19 cellular contexts compared by ENCODE assay signal in the genomic region with DNA sequence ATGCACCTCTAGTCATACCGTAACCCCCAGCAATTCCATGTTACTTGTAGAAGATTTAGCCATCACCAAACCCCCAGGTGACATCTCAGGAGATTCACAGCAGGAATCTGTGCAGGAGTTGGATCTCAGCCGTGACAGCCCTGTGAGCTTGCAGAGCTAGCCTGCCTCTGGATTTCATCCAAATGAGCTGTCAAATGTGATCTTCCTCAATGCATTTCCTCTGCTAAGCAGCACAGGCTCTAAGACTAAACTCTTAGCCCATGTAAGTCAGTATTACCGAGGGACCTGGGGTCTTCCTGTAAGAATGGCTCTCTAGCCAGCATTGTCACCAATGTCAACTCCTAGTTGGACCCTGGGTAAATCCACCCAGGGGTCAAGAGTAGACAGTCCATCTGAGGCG. TPM values are rescaled to one million over a fixed set of nuclear protein-coding genes. Genes with fewer than 3 reads are reported as not detected.
DNase-seq lines count a peak whose midpoint lies in the region; ATAC-seq, FAIRE-seq and TF ChIP-seq lines count a peak whose summit lies in the region.
"Had no signal": no experiment of that assay in that cellular context is flagged by ENCODE, and none has a peak within 500 bp of the region (broad histone marks: within the 10 kb centered on the region; RNA-seq: fewer than 3 reads in every experiment).

No MANE protein-coding gene starts in this region.

- H3K4me3 Mint-ChIP-seq in astrocyte (ENCODE audit: unreplicated experiment): no peak overlapping the region
- no peak overlapping the region for H3K4me3 Mint-ChIP-seq in glutamatergic neuron (ENCODE audit: unreplicated experiment)
- H3K4me3 Mint-ChIP-seq in WTC11: no peak overlapping the region
- H3K4me3 Mint-ChIP-seq: activated naive CD8-positive, alpha-beta T cell treated with anti-CD3 and anti-CD28 coated beads, Interleukin-2, amount 10 ng/mL, durations not matched to agents 7 days and 5 days; memory B cell had no signal

- ATAC-seq in activated naive CD4-positive, alpha-beta T cell treated with anti-CD3 and anti-CD28 coated beads, Interleukin-2, amount 50 U/mL, for 72 hours: no peak
- ATAC-seq in WTC11 (no peak), GM19463 (IDR thresholded peaks at IDR 0.05; ENCODE audit: unreplicated experiment) (no peak)
- ATAC-seq: Panc1; stimulated activated naive CD8-positive, alpha-beta T cell treated with anti-CD3 and anti-CD28 coated beads, Interleukin-15, Interleukin-2, amounts not matched to agents 100 U/mL and 50 U/mL, for 24 hours had no signal

- peak; percentile 33 for DNase-seq in A673 (ENCODE audit: low spot score)
- DNase-seq in MG63: peak; percentile 35
- peak; percentile 23 for DNase-seq in astrocyte (ENCODE audit: low read depth)
- no peak for DNase-seq in glutamatergic neuron
- no peak for DNase-seq in MM.1S
- DNase-seq in activated naive CD4-positive, alpha-beta T cell treated with anti-CD3 and anti-CD28 coated beads, Interleukin-2, amount 50 U/mL, for 72 hours (ENCODE audit: low spot score in 2 of 2): no peak
- DNase-seq in WTC11 (ENCODE audit: low spot score): no peak
- DNase-seq: activated CD4-positive, CD25-positive, alpha-beta regulatory T cell treated with anti-CD3 and anti-CD28 coated beads, Interleukin-2, amount 50 U/mL, for 72 hours; activated naive CD8-positive, alpha-beta T cell treated with anti-CD3 and anti-CD28 coated beads, Interleukin-2, amount 10 ng/mL, durations not matched to agents 7 days and 5 days; Caco-2; stimulated activated naive CD8-positive, alpha-beta T cell treated with anti-CD3 and anti-CD28 coated beads, Interleukin-15, Interleukin-2, amounts not matched to agents 100 U/mL and 50 U/mL, for 24 hours; uterus had no signal

- no peaks in the 10 kb centered on the region for H3K36me3 Mint-ChIP-seq in astrocyte (ENCODE audit: low read depth, unreplicated experiment)
- H3K36me3 Mint-ChIP-seq in glutamatergic neuron (ENCODE audit: unreplicated experiment): no peaks in the 10 kb centered on the region
- H3K36me3 Mint-ChIP-seq in activated naive CD4-positive, alpha-beta T cell treated with anti-CD3 and anti-CD28 coated beads, Interleukin-2, amount 50 U/mL, for 72 hours: no peaks in the 10 kb centered on the region
- H3K36me3 Mint-ChIP-seq in WTC11: no peaks in the 10 kb centered on the region
- H3K36me3 Mint-ChIP-seq: activated naive CD8-positive, alpha-beta T cell treated with anti-CD3 and anti-CD28 coated beads, Interleukin-2, amount 10 ng/mL, durations not matched to agents 7 days and 5 days; memory B cell had no signal

- H3K9ac ChIP-seq in astrocyte (ENCODE audit: low read length) (no peak overlapping the region), MM.1S (ENCODE audit: low read length) (no peak overlapping the region)

- H3K27ac Mint-ChIP-seq in astrocyte (ENCODE audit: unreplicated experiment) (no peak overlapping the region), glutamatergic neuron (ENCODE audit: unreplicated experiment) (peak overlapping the region; percentile 29), WTC11 (no peak overlapping the region)
- no peak overlapping the region for H3K27ac Mint-ChIP-seq in activated naive CD4-positive, alpha-beta T cell treated with anti-CD3 and anti-CD28 coated beads, Interleukin-2, amount 50 U/mL, for 72 hours
- H3K27ac Mint-ChIP-seq: activated naive CD8-positive, alpha-beta T cell treated with anti-CD3 and anti-CD28 coated beads, Interleukin-2, amount 10 ng/mL, durations not matched to agents 7 days and 5 days; memory B cell had no signal

- H4K20me1 ChIP-seq in astrocyte (ENCODE audit: insufficient read depth, low read length) (no peaks in the 10 kb centered on the region), MM.1S (ENCODE audit: insufficient read depth, low read length) (no peaks in the 10 kb centered on the region)

- no peaks in the 10 kb centered on the region for H3K36me3 ChIP-seq in A673 (ENCODE audit: insufficient read depth, low read length, poor library complexity, severe bottlenecking)
- no peaks in the 10 kb centered on the region for H3K36me3 ChIP-seq in MG63
- H3K36me3 ChIP-seq in astrocyte (ENCODE audit: insufficient read depth, low read length): no peaks in the 10 kb centered on the region
- H3K36me3 ChIP-seq in MM.1S (replicated peaks; ENCODE audit: insufficient read depth, low read length): no peaks in the 10 kb centered on the region
- H3K36me3 ChIP-seq: uterus had no signal

- no TSS peak for BruUV-seq in A673 (replicated peaks; lab: Mats Ljungman, UMichigan)

- FAIRE-seq in astrocyte (lab: Jason Lieb, UNC): no peak
- FAIRE-seq: HTR-8/SVneo had no signal

- no peak overlapping the region for H3K4me2 ChIP-seq in astrocyte (ENCODE audit: low read length)
- no peak overlapping the region for H3K4me2 ChIP-seq in MM.1S (ENCODE audit: low read depth, low read length)

- POLR2A ChIA-PET in A673 (lab: Charles Lee; ENCODE audit: low non-redundant PET): no interaction called here
- POLR2A ChIA-PET in WTC11 (lab: Charles Lee): interaction anchor here (0.5 kb wide), 1 partner anchor 88 kb away, joined by 3 read pairs; no protein-coding TSS in a partner anchor

- H3K27me3 ChIP-seq in A673 (replicated peaks; ENCODE audit: insufficient read depth, low read depth, low read length, poor library complexity): no peaks in the 10 kb centered on the region
- H3K27me3 ChIP-seq in MG63: no peaks in the 10 kb centered on the region
- H3K27me3 ChIP-seq in astrocyte (ENCODE audit: insufficient read depth, low read length): peaks cover 5% of the 10 kb centered on the region
- no peaks in the 10 kb centered on the region for H3K27me3 ChIP-seq in MM.1S (replicated peaks; ENCODE audit: insufficient read depth, low read length)
- H3K27me3 ChIP-seq: dorsolateral prefrontal cortex, uterus had no signal

- H3F3A ChIP-seq in MM.1S (ENCODE audit: insufficient read depth, low read length): peaks cover 24% of the 10 kb centered on the region

- CTCF ChIA-PET in A673 (lab: Charles Lee) (interaction anchor here (0.6 to 1.2 kb wide), 2 partner anchors 165 to 830 kb away, joined by 3 to 4 read pairs; no protein-coding TSS in a partner anchor), WTC11 (lab: Charles Lee) (no interaction called here)

- peaks cover 5% of the 10 kb centered on the region for H3K4me1 Mint-ChIP-seq in astrocyte (ENCODE audit: low read depth, unreplicated experiment)
- H3K4me1 Mint-ChIP-seq in glutamatergic neuron (ENCODE audit: low read depth, unreplicated experiment): peaks cover 15% of the 10 kb centered on the region
- H3K4me1 Mint-ChIP-seq in WTC11: peaks cover 2% of the 10 kb centered on the region

- no peaks in the 10 kb centered on the region for H3K9me3 ChIP-seq in A673 (ENCODE audit: low read depth, low read length, poor library complexity, severe bottlenecking)
- H3K9me3 ChIP-seq in MG63: no peaks in the 10 kb centered on the region
- H3K9me3 ChIP-seq in astrocyte (ENCODE audit: insufficient read depth, low read depth, low read length): no peaks in the 10 kb centered on the region
- H3K9me3 ChIP-seq in MM.1S (replicated peaks; ENCODE audit: insufficient read depth, low read length): no peaks in the 10 kb centered on the region
- H3K9me3 ChIP-seq: Caco-2, uterus had no signal

- H3K27me3 Mint-ChIP-seq in astrocyte (ENCODE audit: low read depth, unreplicated experiment): peaks cover 39% of the 10 kb centered on the region
- H3K27me3 Mint-ChIP-seq in glutamatergic neuron (ENCODE audit: unreplicated experiment): peaks cover 10% of the 10 kb centered on the region
- no peaks in the 10 kb centered on the region for H3K27me3 Mint-ChIP-seq in WTC11 (ENCODE audit: low read depth)

- no peak overlapping the region for H3K4me3 ChIP-seq in A673 (ENCODE audit: low read depth, low read length, poor library complexity, severe bottlenecking)
- H3K4me3 ChIP-seq in MG63: no peak overlapping the region
- H3K4me3 ChIP-seq in astrocyte (ENCODE audit: insufficient read depth, low read depth, low read length): no peak overlapping the region
- H3K4me3 ChIP-seq in MM.1S (ENCODE audit: low read length): no peak overlapping the region
- H3K4me3 ChIP-seq: dorsolateral prefrontal cortex, skin epidermis, uterus had no signal

- H3K27ac ChIP-seq in A673 (ENCODE audit: low read depth, low read length, poor library complexity, severe bottlenecking) (no peak overlapping the region), astrocyte (ENCODE audit: low read depth, low read length) (no peak overlapping the region), MM.1S (ENCODE audit: low read length) (no peak overlapping the region)
- H3K27ac ChIP-seq: skin epidermis, uterus had no signal

- TF ChIP-seq CTCF in A673 (conservative IDR thresholded peaks at IDR 0.05; ENCODE audit: low read depth, low read length) (no peak), astrocyte (IDR thresholded peaks at IDR 0.05; ENCODE audit: insufficient read depth, low read depth, low read length) (no peak), glutamatergic neuron (IDR thresholded peaks at IDR 0.05; ENCODE audit: partially characterized antibody, unreplicated experiment) (no peak), MM.1S (IDR thresholded peaks at IDR 0.05; ENCODE audit: low read length) (no peak), WTC11 (IDR thresholded peaks at IDR 0.05) (no peak)

- no peaks in the 10 kb centered on the region for H3K9me3 Mint-ChIP-seq in astrocyte (ENCODE audit: unreplicated experiment)
- peaks cover 6% of the 10 kb centered on the region for H3K9me3 Mint-ChIP-seq in glutamatergic neuron (ENCODE audit: unreplicated experiment)
- no peaks in the 10 kb centered on the region for H3K9me3 Mint-ChIP-seq in activated naive CD4-positive, alpha-beta T cell treated with anti-CD3 and anti-CD28 coated beads, Interleukin-2, amount 50 U/mL, for 72 hours
- no peaks in the 10 kb centered on the region for H3K9me3 Mint-ChIP-seq in WTC11
- H3K9me3 Mint-ChIP-seq: activated naive CD8-positive, alpha-beta T cell treated with anti-CD3 and anti-CD28 coated beads, Interleukin-2, amount 10 ng/mL, durations not matched to agents 7 days and 5 days; memory B cell had no signal

- peaks cover 4% of the 10 kb centered on the region for H3K4me1 ChIP-seq in A673 (ENCODE audit: insufficient read depth, low read length, poor library complexity, severe bottlenecking)
- H3K4me1 ChIP-seq in astrocyte (ENCODE audit: insufficient read depth, low read length): peaks cover 5% of the 10 kb centered on the region
- H3K4me1 ChIP-seq in MM.1S (ENCODE audit: low read length): peaks cover 20% of the 10 kb centered on the region
- H3K4me1 ChIP-seq: uterus had no signal

- no peaks in the 10 kb centered on the region for H3K79me2 ChIP-seq in astrocyte (ENCODE audit: insufficient read depth, low read length)
- H3K79me2 ChIP-seq in MM.1S (ENCODE audit: low read length): no peaks in the 10 kb centered on the region

- no peak overlapping the region for H2AFZ ChIP-seq in astrocyte (ENCODE audit: low read depth, low read length)
- no peak overlapping the region for H2AFZ ChIP-seq in MM.1S (ENCODE audit: low read length)

- H3K9me2 ChIP-seq in MM.1S (replicated peaks; ENCODE audit: insufficient read depth, low read length): no peaks in the 10 kb centered on the region

- intact Hi-C loops in A673 (cut with micrococcal nuclease; ENCODE audit: unreplicated experiment): loop anchor here (10.0 kb wide), 1 partner anchor 228 kb away; no protein-coding TSS in a partner anchor

RNA-seq across cellular contexts. Expression of gene UMODL1, which starts 41.7 kb away (rescaled TPM):
- total RNA-seq in A673 (2021) (not detected in 2 replicates), astrocyte (0.10 TPM in 1 of 2 replicates, not detected in the other), glutamatergic neuron (ENCODE audit: unreplicated experiment) (not detected), WTC11 (2021) (0.11 TPM in 1 of 3 replicates, not detected in the others)
- not detected in 2 replicates for total RNA-seq in MG63 (2014; rRNA removed; shearing (Covaris generic); ENCODE audit: low replicate concordance)
- total RNA-seq in activated naive CD4-positive, alpha-beta T cell treated with anti-CD3 and anti-CD28 coated beads, Interleukin-2, amount 50 U/mL, for 72 hours: under 1 TPM; 0.09 to 0.18 TPM
- total RNA-seq: NCI-H460, uterus had no signal

Comparison
In these comparisons a context has a peak if more than half of its experiments do, and no peak if none do; other contexts are left out.
1. DNase-seq: peak in A673 (single experiment), MG63 (single experiment) and astrocyte (single experiment); none in glutamatergic neuron (single experiment), MM.1S (single experiment), activated naive CD4-positive, alpha-beta T cell treated with anti-CD3 and anti-CD28 coated beads, Interleukin-2, amount 50 U/mL, for 72 hours (0 of 2) and WTC11 (single experiment).